Comparison of ENCODE assay signal across 2 cellular contexts in genomic region chr19:13350761-13351160, GRCh38.
TF ChIP-seq lines count a peak whose summit lies in the region.

No MANE protein-coding gene starts in this region.

TF ChIP-seq in IMR-90, 13 proteins besides CTCF, POLR2A, EP300 and RAD21:
- no peak for TF ChIP-seq NFE2L2 (IDR thresholded peaks at IDR 0.05; ENCODE audit: low read depth, low read length)
- TF ChIP-seq CEBPB (IDR thresholded peaks at IDR 0.05; ENCODE audit: low read depth, low read length) = peak; percentile 76

TF ChIP-seq in H1, 55 proteins besides CTCF, POLR2A, EP300 and RAD21:
- peak; percentile 66; the same call in 1 of the 2 replicates for TF ChIP-seq CEBPB (IDR thresholded peaks at IDR 0.05; ENCODE audit: low read depth, low read length)
- no peak for TF ChIP-seq RFX5 (IDR thresholded peaks at IDR 0.05; ENCODE audit: borderline replicate concordance, low read depth, low read length)
TF ChIP-seq in H1: peak in this region for 1.
